In genomic region chr16:66630561-66631260, GRCh38 we compare ENCODE assay signal across 11 cellular contexts. TPM values are rescaled to one million over a fixed set of nuclear protein-coding genes. Genes with fewer than 3 reads are reported as not detected.
"Had no signal": no experiment of that assay in that cellular context is flagged by ENCODE, and none has a peak within 500 bp of the region (broad histone marks: within the 10 kb centered on the region; RNA-seq: fewer than 3 reads in every experiment).

No MANE protein-coding gene starts in this region.

RNA-seq across cellular contexts. Expression of gene CMTM2, which starts 51.4 kb away (rescaled TPM):
- total RNA-seq: activated naive CD4-positive, alpha-beta T cell treated with anti-CD3 and anti-CD28 coated beads for 36 hours; activated naive CD8-positive, alpha-beta T cell treated with anti-CD3 and anti-CD28 coated beads for 36 hours; activated T-cell treated with anti-CD3 and anti-CD28 coated beads, Interleukin-2, amount 50 U/mL, for 4 hours; adrenal gland; ascending aorta; astrocyte; body of pancreas; breast epithelium; bronchial epithelial cell; cardiac muscle cell had no signal
- polyA plus RNA-seq: aorta had no signal
